In the genomic region with DNA sequence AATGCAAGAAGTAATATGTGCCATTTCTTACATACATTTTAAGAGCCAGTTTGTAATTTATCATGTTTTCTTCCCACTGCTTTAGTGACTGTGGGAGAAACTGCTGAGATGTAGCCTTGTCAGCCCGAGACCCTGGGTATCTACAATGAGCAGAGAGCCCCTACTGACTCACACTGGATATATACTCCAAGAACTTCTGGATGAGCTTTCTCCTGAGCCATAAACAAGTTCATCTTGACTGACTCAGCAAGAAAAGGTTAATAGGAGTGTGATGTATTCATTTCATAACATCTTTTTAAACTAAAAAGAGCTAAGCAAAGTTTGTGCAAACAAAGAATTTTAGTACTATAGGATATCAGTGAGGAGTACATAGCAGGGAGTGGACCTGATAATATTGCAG, we compare ENCODE assay signal across 20 cellular contexts.
"Had no signal": no experiment of that assay in that cellular context is flagged by ENCODE, and none has a peak within 500 bp of the region (broad histone marks: within the 10 kb centered on the region; RNA-seq: fewer than 3 reads in every experiment).

No MANE protein-coding gene starts in this region.

- H3K9me3 ChIP-seq: gastrocnemius medialis, heart right ventricle, neutrophil, sigmoid colon, tibial artery, upper lobe of left lung, uterus had no signal

- H3K4me1 Mint-ChIP-seq: naive thymus-derived CD4-positive, alpha-beta T cell had no signal

- H3K36me3 Mint-ChIP-seq: naive thymus-derived CD4-positive, alpha-beta T cell had no signal

- H3K27me3 Mint-ChIP-seq: naive thymus-derived CD4-positive, alpha-beta T cell had no signal

- ATAC-seq: gastrocnemius medialis; heart right ventricle; left lobe of liver; naive thymus-derived CD4-positive, alpha-beta T cell had no signal

- H3K27me3 ChIP-seq: dorsolateral prefrontal cortex, gastrocnemius medialis, heart right ventricle, neutrophil, sigmoid colon, tibial artery, upper lobe of left lung, uterus had no signal

- FAIRE-seq: small intestine had no signal

- H3K27ac ChIP-seq: gastrocnemius medialis, heart right ventricle, neutrophil, sigmoid colon, tibial artery, upper lobe of left lung, uterus had no signal

- H3K4me3 Mint-ChIP-seq: naive thymus-derived CD4-positive, alpha-beta T cell had no signal

- H3K4me3 ChIP-seq: dorsolateral prefrontal cortex, gastrocnemius medialis, heart right ventricle, sigmoid colon, tibial artery, upper lobe of left lung, uterus had no signal

- H3K4me1 ChIP-seq: gastrocnemius medialis, heart right ventricle, sigmoid colon, upper lobe of left lung, uterus had no signal

- H3K36me3 ChIP-seq: gastrocnemius medialis, heart right ventricle, neutrophil, sigmoid colon, tibial artery, upper lobe of left lung, uterus had no signal

- H3K27ac Mint-ChIP-seq: naive thymus-derived CD4-positive, alpha-beta T cell had no signal

- DNase-seq: cortex of kidney; dorsolateral prefrontal cortex; effector CD8-positive, alpha-beta T cell; gastrocnemius medialis; heart right ventricle; hypothalamus; islet precursor cell; mammary epithelial cell; naive thymus-derived CD4-positive, alpha-beta T cell; posterior cingulate gyrus; sigmoid colon; small intestine; stimulated activated CD4-positive, alpha-beta T cell treated with anti-CD3 and anti-CD28 coated beads, Interleukin-12 subunit alpha, Interleukin-12 subunit beta, amount 100 ng/mL, for 4 hours; stimulated activated CD4-positive, alpha-beta T cell treated with anti-CD3 and anti-CD28 coated beads, Interleukin-2, amount 100 ng/mL, for 48 hours; stimulated activated naive CD4-positive, alpha-beta T cell treated with Interleukin-2 at 50 U/mL for 16 hours; tibial artery; upper lobe of left lung; uterus had no signal
